3 cellular contexts compared by ENCODE assay signal in the genomic region with DNA sequence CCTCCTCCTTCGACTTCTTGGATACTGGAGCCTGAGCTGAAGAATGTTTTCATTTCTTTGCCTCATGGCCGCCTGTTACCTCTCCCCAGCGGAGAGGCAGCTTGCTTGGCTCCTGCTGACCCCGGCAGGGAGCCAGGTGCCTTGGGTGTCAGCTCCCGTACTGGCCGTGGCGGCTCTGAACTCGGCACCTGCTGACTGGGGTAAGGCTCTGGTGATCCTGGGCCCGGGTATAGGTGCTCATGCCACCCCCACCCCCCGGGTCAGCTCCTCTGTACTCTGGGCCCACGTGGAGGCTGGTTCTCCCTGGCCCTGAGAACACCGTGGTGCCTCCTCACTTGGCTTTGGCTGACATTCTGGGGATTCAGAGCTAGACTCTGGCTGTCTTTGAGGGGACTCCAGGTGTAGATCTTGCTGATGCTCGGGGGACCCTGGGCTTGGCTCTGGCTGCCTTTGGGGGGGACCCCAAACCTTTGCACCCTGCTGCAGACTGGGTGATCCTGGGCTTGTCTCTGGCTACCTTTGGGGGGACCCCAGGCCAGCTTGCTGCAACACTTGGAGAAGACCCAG. TPM values are rescaled to one million over a fixed set of nuclear protein-coding genes. Genes with fewer than 3 reads are reported as not detected.
"Had no signal": no experiment of that assay in that cellular context is flagged by ENCODE, and none has a peak within 500 bp of the region (broad histone marks: within the 10 kb centered on the region; RNA-seq: fewer than 3 reads in every experiment).

No MANE protein-coding gene starts in this region.

RNA-seq across cellular contexts. Expression of gene FLT4, which starts 22.6 kb away (rescaled TPM):
- total RNA-seq: GM23248, H4, HFFc6 had no signal
- polyA plus RNA-seq: GM23248 had no signal
